11 cellular contexts compared by ENCODE assay signal in the genomic region with DNA sequence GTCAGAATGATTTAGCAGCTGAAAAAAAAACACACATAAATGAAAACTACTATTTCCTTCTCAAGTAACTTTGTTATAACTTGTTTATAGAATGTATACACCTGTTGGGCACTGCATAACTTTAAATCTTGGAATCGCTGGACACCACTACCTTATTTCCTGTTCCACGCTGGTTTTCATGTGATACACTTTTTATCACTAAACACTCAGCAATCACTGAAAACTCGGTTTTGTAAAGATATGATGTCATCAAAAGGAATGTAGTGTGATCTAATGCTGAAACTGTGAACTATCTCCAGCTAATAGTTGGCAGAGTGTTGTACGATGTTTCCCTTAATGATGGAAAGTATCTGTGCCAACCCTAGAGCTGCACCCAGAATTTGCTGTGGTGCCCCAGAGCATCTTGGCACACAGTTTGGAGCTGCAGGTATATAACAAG.
DNase-seq lines count a peak whose midpoint lies in the region; ATAC-seq and TF ChIP-seq lines count a peak whose summit lies in the region.
"Had no signal": no experiment of that assay in that cellular context is flagged by ENCODE, and none has a peak within 500 bp of the region (broad histone marks: within the 10 kb centered on the region; RNA-seq: fewer than 3 reads in every experiment).

No MANE protein-coding gene starts in this region.

- H4K20me1 ChIP-seq in GM23248 (ENCODE audit: insufficient read depth) (no peaks in the 10 kb centered on the region), neural progenitor cell (ENCODE audit: low read depth) (peaks cover 6% of the 10 kb centered on the region)

- peaks cover 22% of the 10 kb centered on the region for H3K4me1 Mint-ChIP-seq in neural progenitor cell

- in situ Hi-C loops in GM23248 (cut with MboI): no loop called here

- no peak overlapping the region for H3K27ac Mint-ChIP-seq in neural progenitor cell
- H3K27ac Mint-ChIP-seq: IgD-negative memory B cell had no signal

- no peaks in the 10 kb centered on the region for H3F3A ChIP-seq in GM23248 (ENCODE audit: insufficient read depth)
- peaks cover 8% of the 10 kb centered on the region for H3F3A ChIP-seq in neural progenitor cell (ENCODE audit: low read depth)

- no peaks in the 10 kb centered on the region for H3K9me2 ChIP-seq in GM23248 (ENCODE audit: insufficient read depth)

- H3K4me1 ChIP-seq in GM23248 (ENCODE audit: insufficient read depth): peaks cover 7% of the 10 kb centered on the region; the same call in 1 of the 2 replicates
- H3K4me1 ChIP-seq in neural progenitor cell: peaks cover 15% of the 10 kb centered on the region

- no peak overlapping the region for H3K4me3 Mint-ChIP-seq in neural progenitor cell

- H3K4me3 ChIP-seq in GM23248: no peak overlapping the region
- no peak overlapping the region for H3K4me3 ChIP-seq in fibroblast of villous mesenchyme (ENCODE audit: low read depth, low read length)
- no peak overlapping the region for H3K4me3 ChIP-seq in skeletal muscle cell (ENCODE audit: low read depth, low read length)
- H3K4me3 ChIP-seq in neural progenitor cell: no peak overlapping the region

- TF ChIP-seq CTCF in fibroblast of villous mesenchyme (IDR thresholded peaks at IDR 0.05; ENCODE audit: insufficient read depth, low read depth, low read length) (no peak), neural progenitor cell (IDR thresholded peaks at IDR 0.05) (no peak)

- DNase-seq in GM23248 (peak; percentile 61), fibroblast of villous mesenchyme (ENCODE audit: low read depth) (peak; percentile 51), skeletal muscle cell (ENCODE audit: low read depth) (peak; percentile 13), neural progenitor cell (ENCODE audit: low spot score) (no peak)
- DNase-seq: activated CD8-positive, alpha-beta memory T cell treated with anti-CD3 and anti-CD28 coated beads for 24 hours; DMS153; NCI-H187 treated with DMSO at 0.1 percent for 48 hours had no signal

- ATAC-seq in SK-N-SH treated with all-trans-retinoic acid at 6 μM for 48 hours: peak; percentile 68; the same call in 2 of the 3 replicates
- ATAC-seq in GM21447 (IDR thresholded peaks at IDR 0.05; ENCODE audit: unreplicated experiment): no peak
- ATAC-seq in GM19023 (IDR thresholded peaks at IDR 0.05; ENCODE audit: unreplicated experiment): no peak

- H3K4me2 ChIP-seq in GM23248 (ENCODE audit: unreplicated experiment) (no peak overlapping the region), neural progenitor cell (no peak overlapping the region)

- H3K27me3 Mint-ChIP-seq in neural progenitor cell (ENCODE audit: insufficient read depth, low read depth): peaks cover 3% of the 10 kb centered on the region
- H3K27me3 Mint-ChIP-seq: IgD-negative memory B cell had no signal

- no peaks in the 10 kb centered on the region for H3K36me3 ChIP-seq in GM23248 (ENCODE audit: low read depth)
- peaks cover 4% of the 10 kb centered on the region for H3K36me3 ChIP-seq in neural progenitor cell

- WGBS in GM23248 (ENCODE audit: low coverage in 1 of 2, low lambda C conversion rate in 2 of 2, missing lambda C conversion rate in 2 of 2), 2 experiments: 20 to 26% methylated on average over 4 of the region's 4 CpGs

- H3K9me3 Mint-ChIP-seq in neural progenitor cell: peaks cover 24% of the 10 kb centered on the region

- H3K36me3 Mint-ChIP-seq in neural progenitor cell: peaks cover 12% of the 10 kb centered on the region

- H2AFZ ChIP-seq in GM23248: no peak overlapping the region
- H2AFZ ChIP-seq in neural progenitor cell (replicated peaks): no peak overlapping the region

- H3K27ac ChIP-seq in GM23248 (no peak overlapping the region), neural progenitor cell (no peak overlapping the region)

- H3K9ac ChIP-seq in GM23248 (no peak overlapping the region), neural progenitor cell (no peak overlapping the region)

- H3K27me3 ChIP-seq in GM23248 (replicated peaks; ENCODE audit: insufficient read depth): 0 out of 2 replicates have a peak, but pooled peaks cover 3% of the 10 kb centered on the region
- no peaks in the 10 kb centered on the region for H3K27me3 ChIP-seq in neural progenitor cell

- H3K9me3 ChIP-seq in GM23248 (ENCODE audit: low read depth): no peaks in the 10 kb centered on the region
- no peaks in the 10 kb centered on the region for H3K9me3 ChIP-seq in neural progenitor cell (ENCODE audit: low read depth)

- H3K79me2 ChIP-seq in GM23248 (ENCODE audit: insufficient read depth) (no peaks in the 10 kb centered on the region), neural progenitor cell (ENCODE audit: low read depth) (no peaks in the 10 kb centered on the region)

TF ChIP-seq in SK-N-SH treated with all-trans-retinoic acid at 6 μM for 48 hours, 23 proteins besides CTCF, POLR2A, EP300 and RAD21:
- TF ChIP-seq, protein P1, sequence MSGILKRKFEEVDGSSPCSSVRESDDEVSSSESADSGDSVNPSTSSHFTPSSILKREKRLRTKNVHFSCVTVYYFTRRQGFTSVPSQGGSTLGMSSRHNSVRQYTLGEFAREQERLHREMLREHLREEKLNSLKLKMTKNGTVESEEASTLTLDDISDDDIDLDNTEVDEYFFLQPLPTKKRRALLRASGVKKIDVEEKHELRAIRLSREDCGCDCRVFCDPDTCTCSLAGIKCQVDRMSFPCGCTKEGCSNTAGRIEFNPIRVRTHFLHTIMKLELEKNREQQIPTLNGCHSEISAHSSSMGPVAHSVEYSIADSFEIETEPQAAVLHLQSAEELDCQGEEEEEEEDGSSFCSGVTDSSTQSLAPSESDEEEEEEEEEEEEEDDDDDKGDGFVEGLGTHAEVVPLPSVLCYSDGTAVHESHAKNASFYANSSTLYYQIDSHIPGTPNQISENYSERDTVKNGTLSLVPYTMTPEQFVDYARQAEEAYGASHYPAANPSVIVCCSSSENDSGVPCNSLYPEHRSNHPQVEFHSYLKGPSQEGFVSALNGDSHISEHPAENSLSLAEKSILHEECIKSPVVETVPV (CRISPR knock-in tag; IDR thresholded peaks at IDR 0.05): no peak
- TF ChIP-seq, protein P2, sequence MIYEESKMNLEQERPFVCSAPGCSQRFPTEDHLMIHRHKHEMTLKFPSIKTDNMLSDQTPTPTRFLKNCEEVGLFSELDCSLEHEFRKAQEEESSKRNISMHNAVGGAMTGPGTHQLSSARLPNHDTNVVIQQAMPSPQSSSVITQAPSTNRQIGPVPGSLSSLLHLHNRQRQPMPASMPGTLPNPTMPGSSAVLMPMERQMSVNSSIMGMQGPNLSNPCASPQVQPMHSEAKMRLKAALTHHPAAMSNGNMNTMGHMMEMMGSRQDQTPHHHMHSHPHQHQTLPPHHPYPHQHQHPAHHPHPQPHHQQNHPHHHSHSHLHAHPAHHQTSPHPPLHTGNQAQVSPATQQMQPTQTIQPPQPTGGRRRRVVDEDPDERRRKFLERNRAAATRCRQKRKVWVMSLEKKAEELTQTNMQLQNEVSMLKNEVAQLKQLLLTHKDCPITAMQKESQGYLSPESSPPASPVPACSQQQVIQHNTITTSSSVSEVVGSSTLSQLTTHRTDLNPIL (CRISPR knock-in tag; IDR thresholded peaks at IDR 0.05; ENCODE audit: low read depth): peak; percentile 69; the same call in 1 of the 2 replicates
